Comparison of ENCODE assay signal across 1 cellular context in genomic region chr18:76982038-76982437, GRCh38.
TF ChIP-seq lines count a peak whose summit lies in the region.

No MANE protein-coding gene starts in this region.

TF ChIP-seq in HepG2, 621 proteins besides CTCF, POLR2A, EP300 and RAD21:
- TF ChIP-seq ZNF605 (CRISPR knock-in tag; IDR thresholded peaks at IDR 0.05): no peak
- TF ChIP-seq ZNF619 (CRISPR knock-in tag; IDR thresholded peaks at IDR 0.05): no peak
- TF ChIP-seq ARNTL (CRISPR knock-in tag; IDR thresholded peaks at IDR 0.05): no peak
- TF ChIP-seq LBX2 (CRISPR knock-in tag; IDR thresholded peaks at IDR 0.05; ENCODE audit: borderline replicate concordance): no peak
- no peak for TF ChIP-seq WIZ (CRISPR knock-in tag; IDR thresholded peaks at IDR 0.05)
- no peak for TF ChIP-seq ERF (CRISPR knock-in tag; IDR thresholded peaks at IDR 0.05)
- no peak for TF ChIP-seq SMARCC2 (IDR thresholded peaks at IDR 0.05)
- no peak for TF ChIP-seq RBAK (CRISPR knock-in tag; IDR thresholded peaks at IDR 0.05)
- TF ChIP-seq NR2F2 (IDR thresholded peaks at IDR 0.05; ENCODE audit: borderline replicate concordance, low read depth): no peak
- TF ChIP-seq NONO (IDR thresholded peaks at IDR 0.05): no peak
- TF ChIP-seq NONO (CRISPR knock-in tag; conservative IDR thresholded peaks at IDR 0.05): no peak
- TF ChIP-seq ZNF703 (CRISPR knock-in tag; IDR thresholded peaks at IDR 0.05; ENCODE audit: borderline replicate concordance): no peak
- TF ChIP-seq ZNF34 (CRISPR knock-in tag; IDR thresholded peaks at IDR 0.05; ENCODE audit: borderline replicate concordance): no peak
- no peak for TF ChIP-seq FUBP1 (CRISPR knock-in tag; IDR thresholded peaks at IDR 0.05; ENCODE audit: borderline replicate concordance)
- TF ChIP-seq CEBPG (CRISPR knock-in tag; IDR thresholded peaks at IDR 0.05): no peak
- TF ChIP-seq MED1 (CRISPR knock-in tag; IDR thresholded peaks at IDR 0.05): no peak
- no peak for TF ChIP-seq ZNF562 (CRISPR knock-in tag; IDR thresholded peaks at IDR 0.05; ENCODE audit: borderline replicate concordance)
- no peak for TF ChIP-seq ZNF44 (CRISPR knock-in tag; IDR thresholded peaks at IDR 0.05)
- TF ChIP-seq SSRP1 (CRISPR knock-in tag; IDR thresholded peaks at IDR 0.05): no peak
